In genomic region chr3:112582242-112582874, GRCh38 we compare ENCODE assay signal across 9 cellular contexts. TPM values are rescaled to one million over a fixed set of nuclear protein-coding genes. Genes with fewer than 3 reads are reported as not detected.
DNase-seq lines count a peak whose midpoint lies in the region; ATAC-seq, FAIRE-seq and TF ChIP-seq lines count a peak whose summit lies in the region.
"Had no signal": no experiment of that assay in that cellular context is flagged by ENCODE, and none has a peak within 500 bp of the region (broad histone marks: within the 10 kb centered on the region; RNA-seq: fewer than 3 reads in every experiment).

No MANE protein-coding gene starts in this region.

- TF ChIP-seq POLR2A in tibial nerve (IDR thresholded peaks at IDR 0.05), result no peak

- H3K4me3 Mint-ChIP-seq in activated naive CD4-positive, alpha-beta T cell treated with anti-CD3 and anti-CD28 coated beads, Interleukin-2, amount 10 ng/mL, durations not matched to agents 7 days and 5 days, result no peak overlapping the region
- no peak overlapping the region for H3K4me3 Mint-ChIP-seq in stimulated activated memory B cell treated with anti-CD40 and anti-IgM and Interleukin-4, amounts not matched to agents 10 μg/mL and 1 μg/mL and 100 μg/mL, for 72 hours

- H3K9me3 ChIP-seq in tibial nerve, result no peaks in the 10 kb centered on the region

- H3K36me3 ChIP-seq in tibial nerve, result peaks cover 0 to 74% (median 10%) of the 10 kb centered on the region in 3 donors

- FAIRE-seq in D721Med (lab: Jason Lieb, UNC), result no peak

- TF ChIP-seq CTCF in D721Med (IDR thresholded peaks at IDR 0.05; ENCODE audit: insufficient read depth, missing control alignments), result peak; percentile 82
- peak; percentile 36 to 55 (median 51) for TF ChIP-seq CTCF in tibial nerve (IDR thresholded peaks at IDR 0.05)

- peaks cover 39% of the 10 kb centered on the region for H3K36me3 Mint-ChIP-seq in activated naive CD4-positive, alpha-beta T cell treated with anti-CD3 and anti-CD28 coated beads, Interleukin-2, amount 10 ng/mL, durations not matched to agents 7 days and 5 days
- H3K36me3 Mint-ChIP-seq in stimulated activated memory B cell treated with anti-CD40 and anti-IgM and Interleukin-4, amounts not matched to agents 10 μg/mL and 1 μg/mL and 100 μg/mL, for 72 hours, result peaks cover 27% of the 10 kb centered on the region

- no peaks in the 10 kb centered on the region for H3K4me1 ChIP-seq in tibial nerve

- CTCF ChIA-PET in activated naive CD4-positive, alpha-beta T cell treated with anti-CD3 and anti-CD28 coated beads, Interleukin-2, amount 10 ng/mL, durations not matched to agents 7 days and 5 days (lab: Charles Lee), result interaction anchor here (0.8 to 2.8 kb wide), 31 partner anchors 8 to 446 kb away, joined by 3 to 22 read pairs (median 5); partner anchors contain the start of genes ATG3, SLC35A5 and SLC9C1

- H3K4me3 ChIP-seq in tibial nerve, result no peak overlapping the region

- WGBS in tibial nerve, 2 donors, result 76 to 78% methylated on average over 2 of the region's 2 CpGs

- no peak overlapping the region for H3K27ac Mint-ChIP-seq in activated naive CD4-positive, alpha-beta T cell treated with anti-CD3 and anti-CD28 coated beads, Interleukin-2, amount 10 ng/mL, durations not matched to agents 7 days and 5 days
- no peak overlapping the region for H3K27ac Mint-ChIP-seq in stimulated activated memory B cell treated with anti-CD40 and anti-IgM and Interleukin-4, amounts not matched to agents 10 μg/mL and 1 μg/mL and 100 μg/mL, for 72 hours

- H3K27me3 Mint-ChIP-seq in activated naive CD4-positive, alpha-beta T cell treated with anti-CD3 and anti-CD28 coated beads, Interleukin-2, amount 10 ng/mL, durations not matched to agents 7 days and 5 days, result no peaks in the 10 kb centered on the region
- no peaks in the 10 kb centered on the region for H3K27me3 Mint-ChIP-seq in stimulated activated memory B cell treated with anti-CD40 and anti-IgM and Interleukin-4, amounts not matched to agents 10 μg/mL and 1 μg/mL and 100 μg/mL, for 72 hours

- DNase-seq in D721Med (ENCODE audit: insufficient read length, low spot score) (no peak), H4 (ENCODE audit: low spot score) (peak; percentile 63), NCI-H748 treated with DMSO at 0.1 percent for 48 hours (lab: John Stamatoyannopoulos, UW) (peak; percentile 10), kidney glomerular epithelial cell (lab: John Stamatoyannopoulos, UW) (peak; percentile 75), tibial nerve (ENCODE audit: low spot score in 2 of 2) (no peak), NCI-H226 (no peak)
- peak; percentile 59 for DNase-seq in activated naive CD4-positive, alpha-beta T cell treated with anti-CD3 and anti-CD28 coated beads, Interleukin-2, amount 10 ng/mL, durations not matched to agents 7 days and 5 days

- no peak overlapping the region for H3K27ac ChIP-seq in tibial nerve

- peaks cover 7% of the 10 kb centered on the region for H3K4me1 Mint-ChIP-seq in activated naive CD4-positive, alpha-beta T cell treated with anti-CD3 and anti-CD28 coated beads, Interleukin-2, amount 10 ng/mL, durations not matched to agents 7 days and 5 days
- peaks cover 23% of the 10 kb centered on the region for H3K4me1 Mint-ChIP-seq in stimulated activated memory B cell treated with anti-CD40 and anti-IgM and Interleukin-4, amounts not matched to agents 10 μg/mL and 1 μg/mL and 100 μg/mL, for 72 hours

- H3K9me3 Mint-ChIP-seq in activated naive CD4-positive, alpha-beta T cell treated with anti-CD3 and anti-CD28 coated beads, Interleukin-2, amount 10 ng/mL, durations not matched to agents 7 days and 5 days, result no peaks in the 10 kb centered on the region
- H3K9me3 Mint-ChIP-seq in stimulated activated memory B cell treated with anti-CD40 and anti-IgM and Interleukin-4, amounts not matched to agents 10 μg/mL and 1 μg/mL and 100 μg/mL, for 72 hours, result no peaks in the 10 kb centered on the region

- no peak for ATAC-seq in stimulated activated memory B cell treated with anti-CD40 and anti-IgM and Interleukin-4, amounts not matched to agents 10 μg/mL and 1 μg/mL and 100 μg/mL, for 72 hours

- H3K27me3 ChIP-seq in tibial nerve, result no peaks in the 10 kb centered on the region

- TF ChIP-seq EP300 in tibial nerve (IDR thresholded peaks at IDR 0.05), result no peak

RNA-seq across cellular contexts. Expression of gene SLC35A5, which starts 20.5 kb away (rescaled TPM):
- total RNA-seq in H4 (2014; rRNA removed; shearing (Covaris generic)), result 40.4 and 44.3 TPM in 2 replicates
- total RNA-seq in tibial nerve, result 10 to 100 TPM; 19.0 to 30.4 (median 25.0) TPM

RNA-seq across cellular contexts. Expression of gene ATG3, which starts 20.6 kb away (rescaled TPM):
- total RNA-seq in H4 (2014; rRNA removed; shearing (Covaris generic)), result 57.4 and 74.9 TPM in 2 replicates
- 10 to 100 TPM; 37.0 to 83.7 (median 53.1) TPM for total RNA-seq in tibial nerve

RNA-seq across cellular contexts. Expression of gene CCDC80, which starts 58.6 kb away (rescaled TPM):
- 31.7 and 61.0 TPM in 2 replicates for total RNA-seq in H4 (2014; rRNA removed; shearing (Covaris generic))
- total RNA-seq in tibial nerve, result 100 to 1,000 TPM in 1 of 4 donors, 10 to 100 TPM in 3; 19.4 to 129 (median 31.1) TPM
- total RNA-seq: activated CD8-positive, alpha-beta memory T cell treated with anti-CD3 and anti-CD28 coated beads for 36 hours had no signal

Comparison
In these comparisons a context has a peak if more than half of its experiments do, and no peak if none do; other contexts are left out.
1. DNase-seq: peak in H4 (single experiment), NCI-H748 treated with DMSO at 0.1 percent for 48 hours (single experiment), activated naive CD4-positive, alpha-beta T cell treated with anti-CD3 and anti-CD28 coated beads, Interleukin-2, amount 10 ng/mL, durations not matched to agents 7 days and 5 days (single experiment) and kidney glomerular epithelial cell (single experiment); none in D721Med (single experiment), tibial nerve (0 of 2) and NCI-H226 (single experiment).